ENCODE assay signal across 15 cellular contexts in genomic region chr3:10653866-10654611, GRCh38.
DNase-seq lines count a peak whose midpoint lies in the region; ATAC-seq and TF ChIP-seq lines count a peak whose summit lies in the region.
"Had no signal": no experiment of that assay in that cellular context is flagged by ENCODE, and none has a peak within 500 bp of the region (broad histone marks: within the 10 kb centered on the region; RNA-seq: fewer than 3 reads in every experiment).

No MANE protein-coding gene starts in this region.

- BruUV-seq in PC-3 (replicated peaks; lab: Mats Ljungman, UMichigan) = no TSS peak

- POLR2A ChIA-PET in PC-3 (lab: Charles Lee; ENCODE audit: unreplicated experiment) = no interaction called here

- ATAC-seq in PC-3 (peak; percentile 59; the same call in 1 of the 2 replicates), left lobe of liver (no peak), heart right ventricle (no peak)
- ATAC-seq: CD8-positive, alpha-beta T cell; HepG2 had no signal

- H3F3A ChIP-seq in PC-3 (ENCODE audit: low read length, unreplicated experiment) = no peaks in the 10 kb centered on the region

- WGBS in heart right ventricle, 2 donors = 76 to 79% methylated on average over 8 of the region's 8 CpGs

- intact Hi-C loops in PC-3 (cut with micrococcal nuclease) (no loop called here), heart right ventricle (cut with DNase I) (no loop called here), vagina (cut with DNase I) (no loop called here)

- H3K4me3 ChIP-seq in BLaER1 treated with 17β-estradiol and CSF1 and Interleukin-3, amounts not matched to agents 10 nM and 100 nM = no peak overlapping the region
- H3K4me3 ChIP-seq in PC-3 (ENCODE audit: low read length) = no peak overlapping the region
- no peak overlapping the region for H3K4me3 ChIP-seq in heart right ventricle
- no peak overlapping the region for H3K4me3 ChIP-seq in vagina
- H3K4me3 ChIP-seq: HAP-1 had no signal

- H3K9me2 ChIP-seq in PC-3 (replicated peaks; ENCODE audit: low read length) = no peaks in the 10 kb centered on the region

- H3K36me3 ChIP-seq in BLaER1 treated with 17β-estradiol and CSF1 and Interleukin-3, amounts not matched to agents 10 nM and 100 nM = no peaks in the 10 kb centered on the region
- H3K36me3 ChIP-seq in PC-3 (ENCODE audit: low read depth, low read length) (no peaks in the 10 kb centered on the region), heart right ventricle (no peaks in the 10 kb centered on the region), vagina (no peaks in the 10 kb centered on the region)
- H3K36me3 ChIP-seq: BE2C, HAP-1 had no signal

- peaks cover 0 to 5% (median 0%) of the 10 kb centered on the region in 11 experiments; a peak in 4 of 22 replicates for H3K9me3 ChIP-seq in BLaER1 treated with 17β-estradiol and CSF1 and Interleukin-3, amounts not matched to agents 10 nM and 100 nM (replicated peaks in 1 of 11)
- H3K9me3 ChIP-seq in PC-3 (ENCODE audit: low read length) = no peaks in the 10 kb centered on the region
- H3K9me3 ChIP-seq in heart right ventricle = peaks cover 0 to 8% (median 0%) of the 10 kb centered on the region in 11 donors
- no peaks in the 10 kb centered on the region for H3K9me3 ChIP-seq in vagina
- H3K9me3 ChIP-seq: BE2C, HAP-1 had no signal

- no peak overlapping the region for H3K27ac ChIP-seq in BLaER1 treated with 17β-estradiol and CSF1 and Interleukin-3, amounts not matched to agents 10 nM and 100 nM
- H3K27ac ChIP-seq in PC-3 (ENCODE audit: low read length) (no peak overlapping the region), heart right ventricle (no peak overlapping the region), vagina (no peak overlapping the region)

- CTCF ChIA-PET in PC-3 (lab: Charles Lee) = no interaction called here

- H3K4me2 ChIP-seq in BLaER1 treated with 17β-estradiol and CSF1 and Interleukin-3, amounts not matched to agents 10 nM and 100 nM = peak overlapping the region in 8 of 11 experiments; percentile 11 to 60 (median 40); a peak in 9 of 22 replicates
- H3K4me2 ChIP-seq in PC-3 (ENCODE audit: low read length) = no peak overlapping the region

- TF ChIP-seq CTCF in PC-3 (conservative IDR thresholded peaks at IDR 0.05; ENCODE audit: low read depth, low read length) (no peak), heart right ventricle (IDR thresholded peaks at IDR 0.05) (no peak), vagina (IDR thresholded peaks at IDR 0.05) (no peak)

- H3K4me1 ChIP-seq in BLaER1 treated with 17β-estradiol and CSF1 and Interleukin-3, amounts not matched to agents 10 nM and 100 nM = peaks cover 0 to 12% (median 9%) of the 10 kb centered on the region in 10 experiments; a peak in 13 of 20 replicates
- H3K4me1 ChIP-seq in PC-3 (ENCODE audit: insufficient read depth, low read length) (no peaks in the 10 kb centered on the region), heart right ventricle (no peaks in the 10 kb centered on the region), vagina (no peaks in the 10 kb centered on the region)
- H3K4me1 ChIP-seq: BE2C, HAP-1 had no signal

- H4K20me1 ChIP-seq in BLaER1 treated with 17β-estradiol and CSF1 and Interleukin-3, amounts not matched to agents 10 nM and 100 nM = no peaks in the 10 kb centered on the region
- no peaks in the 10 kb centered on the region for H4K20me1 ChIP-seq in PC-3 (ENCODE audit: low read length)

- no peaks in the 10 kb centered on the region for H3K27me3 ChIP-seq in BLaER1 treated with 17β-estradiol and CSF1 and Interleukin-3, amounts not matched to agents 10 nM and 100 nM
- H3K27me3 ChIP-seq in PC-3 (ENCODE audit: low read length) (peaks cover 52% of the 10 kb centered on the region), heart right ventricle (peaks cover 0 to 28% (median 0%) of the 10 kb centered on the region in 7 donors), vagina (no peaks in the 10 kb centered on the region)
- H3K27me3 ChIP-seq: BE2C had no signal

- H3K9ac ChIP-seq in BLaER1 treated with 17β-estradiol and CSF1 and Interleukin-3, amounts not matched to agents 10 nM and 100 nM = no peak overlapping the region
- no peak overlapping the region for H3K9ac ChIP-seq in PC-3 (ENCODE audit: low read length)

- no peak for TF ChIP-seq POLR2A in vagina (IDR thresholded peaks at IDR 0.05)

- H2AFZ ChIP-seq in PC-3 (ENCODE audit: low read length) = no peak overlapping the region

- DNase-seq in PC-3 (no peak), left lobe of liver (ENCODE audit: low spot score) (peak; percentile 2), ureter (ENCODE audit: low spot score) (peak; percentile 30), heart right ventricle (no peak), germinal center (ENCODE audit: low spot score) (no peak), vagina (ENCODE audit: extremely low spot score in 2 of 2) (no peak)
- DNase-seq: ACHN, BE2C, Calu3, DMS79 treated with DMSO at 0.1 percent for 48 hours, GF-D8 had no signal

- no peaks in the 10 kb centered on the region for H3K79me2 ChIP-seq in PC-3 (ENCODE audit: low read length)

Comparison
In these comparisons a context has a peak if more than half of its experiments do, and no peak if none do; other contexts are left out.
1. DNase-seq: peak in left lobe of liver (single experiment) and ureter (single experiment); none in PC-3 (single experiment), heart right ventricle (0 of 2), germinal center (single experiment) and vagina (0 of 2).